10 cellular contexts compared by ENCODE assay signal in genomic region chr6:166907373-166907841, GRCh38. TPM values are rescaled to one million over a fixed set of nuclear protein-coding genes. Genes with fewer than 3 reads are reported as not detected.
A peak's percentile ranks its signal among the peaks of the same experiment; 100 is the strongest.
DNase-seq lines count a peak whose midpoint lies in the region; ATAC-seq and TF ChIP-seq lines count a peak whose summit lies in the region.
"Had no signal": no experiment of that assay in that cellular context is flagged by ENCODE, and none has a peak within 500 bp of the region (broad histone marks: within the 10 kb centered on the region; RNA-seq: fewer than 3 reads in every experiment).

No MANE protein-coding gene starts in this region.

- peak; percentile 94 for ATAC-seq in GM18868 (IDR thresholded peaks at IDR 0.05; ENCODE audit: unreplicated experiment)
- peak; percentile 89 for ATAC-seq in HG02852 (IDR thresholded peaks at IDR 0.05; ENCODE audit: unreplicated experiment)

- no peaks in the 10 kb centered on the region for H3K27me3 Mint-ChIP-seq in glutamatergic neuron (ENCODE audit: unreplicated experiment)

- DNase-seq in AG20443 (ENCODE audit: low spot score), result peak; percentile 3
- peak; percentile 43 for DNase-seq in NOMO-1 treated with DMSO at 0.1 percent for 48 hours (lab: John Stamatoyannopoulos, UW; ENCODE audit: unreplicated experiment)
- DNase-seq in iPS-NIHi11 (ENCODE audit: low spot score), result no peak
- DNase-seq in glutamatergic neuron, result no peak
- DNase-seq in SHP77 treated with DMSO at 0.1 percent for 48 hours (lab: John Stamatoyannopoulos, UW), result no peak
- no peak for DNase-seq in NCI-H1105 treated with DMSO at 0.1 percent for 48 hours (lab: John Stamatoyannopoulos, UW)
- DNase-seq: Caco-2, natural killer cell had no signal

- H3K4me1 Mint-ChIP-seq in glutamatergic neuron (ENCODE audit: low read depth, unreplicated experiment), result peaks cover 11% of the 10 kb centered on the region

- no peak overlapping the region for H3K27ac Mint-ChIP-seq in glutamatergic neuron (ENCODE audit: unreplicated experiment)

- no peaks in the 10 kb centered on the region for H3K36me3 Mint-ChIP-seq in glutamatergic neuron (ENCODE audit: unreplicated experiment)
- H3K36me3 Mint-ChIP-seq: natural killer cell had no signal

- H3K9me3 Mint-ChIP-seq in glutamatergic neuron (ENCODE audit: unreplicated experiment), result peaks cover 6% of the 10 kb centered on the region
- H3K9me3 Mint-ChIP-seq: natural killer cell had no signal

- H3K4me3 Mint-ChIP-seq in glutamatergic neuron (ENCODE audit: unreplicated experiment), result no peak overlapping the region
- H3K4me3 Mint-ChIP-seq: natural killer cell had no signal

- TF ChIP-seq CTCF in glutamatergic neuron (IDR thresholded peaks at IDR 0.05; ENCODE audit: partially characterized antibody, unreplicated experiment), result no peak

RNA-seq across cellular contexts. Expression of gene RNASET2, which starts 48.9 kb away (rescaled TPM):
- 2.2 TPM for total RNA-seq in glutamatergic neuron (ENCODE audit: unreplicated experiment)

Comparison
In these comparisons a context has a peak if more than half of its experiments do, and no peak if none do; other contexts are left out.
1. DNase-seq: peak in AG20443 (single experiment) and NOMO-1 treated with DMSO at 0.1 percent for 48 hours (single experiment); none in iPS-NIHi11 (single experiment), glutamatergic neuron (single experiment), SHP77 treated with DMSO at 0.1 percent for 48 hours (single experiment) and NCI-H1105 treated with DMSO at 0.1 percent for 48 hours (single experiment).